ENCODE assay signal across 8 cellular contexts in the genomic region with DNA sequence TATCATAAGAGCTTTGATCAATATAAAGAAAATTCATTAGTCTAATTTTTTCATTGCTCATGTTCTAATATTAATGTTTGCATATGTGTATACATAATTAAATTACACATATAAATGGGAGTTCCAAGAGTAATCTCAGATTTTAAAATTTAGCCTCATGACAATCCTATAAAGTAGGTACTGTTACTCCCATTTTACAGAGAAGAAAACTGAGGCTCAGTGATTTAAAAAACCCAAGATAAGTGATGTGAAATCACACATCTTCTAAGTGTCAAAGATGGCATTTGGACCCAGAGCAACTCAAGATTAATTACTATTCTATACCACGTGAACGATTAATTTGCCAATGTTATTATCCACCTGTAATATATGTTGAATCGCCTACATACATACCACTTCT.
"Had no signal": no experiment of that assay in that cellular context is flagged by ENCODE, and none has a peak within 500 bp of the region (broad histone marks: within the 10 kb centered on the region; RNA-seq: fewer than 3 reads in every experiment).

No MANE protein-coding gene starts in this region.

- DNase-seq: GDM1, GF-D8 had no signal

- H3K4me3 ChIP-seq: GM12878 had no signal

- ATAC-seq: GM12878 had no signal

- FAIRE-seq: G401.6, GM12878, GM12891, GM12892, GM18507, GM19239 had no signal
